Comparison of ENCODE assay signal across 26 cellular contexts in the genomic region with DNA sequence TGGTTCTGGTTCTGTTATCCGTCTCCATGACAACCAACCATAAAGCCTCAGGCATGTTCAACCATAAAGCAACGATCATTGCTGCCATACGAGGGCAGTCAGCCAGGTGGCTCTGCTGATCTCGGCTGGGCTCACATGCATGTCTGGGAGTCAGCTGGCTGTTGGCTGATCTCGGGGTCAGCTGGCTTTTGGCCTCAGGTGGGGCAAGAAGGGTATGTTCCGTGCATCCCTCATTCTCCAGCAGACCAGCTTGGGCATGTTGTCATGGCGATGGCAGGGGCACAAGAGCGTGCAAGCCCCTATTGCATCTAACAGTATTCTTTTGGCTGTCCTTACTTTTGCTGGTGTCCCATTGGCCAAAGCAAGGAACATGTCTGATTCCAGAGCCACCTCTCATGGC.
"Had no signal": no experiment of that assay in that cellular context is flagged by ENCODE, and none has a peak within 500 bp of the region (broad histone marks: within the 10 kb centered on the region; RNA-seq: fewer than 3 reads in every experiment).

No MANE protein-coding gene starts in this region.

- H3K27ac ChIP-seq: Peyer's patch, VCaP had no signal

- H3K9me3 ChIP-seq: Peyer's patch had no signal

- H3K4me1 ChIP-seq: Peyer's patch had no signal

- H3K27me3 ChIP-seq: Peyer's patch had no signal

- H3K4me3 ChIP-seq: Peyer's patch had no signal

- ATAC-seq: activated T-helper 17 cell treated with anti-CD3 and anti-CD28 coated beads, Interleukin-2, amount 50 U/mL, for 72 hours had no signal

- DNase-seq: activated CD4-positive, alpha-beta memory T cell treated with anti-CD3 and anti-CD28 coated beads for 36 hours; activated CD4-positive, alpha-beta T cell treated with anti-CD3 and anti-CD28 coated beads, Interleukin-2, amount 10 ng/mL, durations not matched to agents 7 days and 5 days; activated CD4-positive, CD25-positive, alpha-beta regulatory T cell; activated CD8-positive, alpha-beta memory T cell treated with anti-CD3 and anti-CD28 coated beads for 24 hours; activated gamma-delta T cell; activated naive CD4-positive, alpha-beta T cell treated with anti-CD3 and anti-CD28 coated beads, Interleukin-2, amount 10 ng/mL, durations not matched to agents 7 days and 5 days; activated naive CD8-positive, alpha-beta T cell treated with anti-CD3 and anti-CD28 coated beads for 36 hours; activated T-cell treated with anti-CD3 and anti-CD28 coated beads for 4 hours; activated T-cell treated with anti-CD3 and anti-CD28 coated beads, Interleukin-2, amount 50 U/mL, for 48 hours; anterior cingulate cortex; cerebellar nuclear complex; Karpas-422; NCI-H1048; NCI-H146; NCI-H187 treated with DMSO at 0.1 percent for 48 hours; NCI-H2081 treated with DMSO at 0.1 percent for 48 hours; NCI-H2171; NCI-H2227 treated with DMSO at 0.1 percent for 48 hours; NCI-H526; NK-92 treated with Interleukin-12 subunit alpha and Interleukin-12 subunit beta, amount 100 ng/mL, for 24 hours; OCI-M1; Peyer's patch; SHP77 treated with DMSO at 0.1 percent for 48 hours; T-helper 1 cell had no signal
